In the genomic region with DNA sequence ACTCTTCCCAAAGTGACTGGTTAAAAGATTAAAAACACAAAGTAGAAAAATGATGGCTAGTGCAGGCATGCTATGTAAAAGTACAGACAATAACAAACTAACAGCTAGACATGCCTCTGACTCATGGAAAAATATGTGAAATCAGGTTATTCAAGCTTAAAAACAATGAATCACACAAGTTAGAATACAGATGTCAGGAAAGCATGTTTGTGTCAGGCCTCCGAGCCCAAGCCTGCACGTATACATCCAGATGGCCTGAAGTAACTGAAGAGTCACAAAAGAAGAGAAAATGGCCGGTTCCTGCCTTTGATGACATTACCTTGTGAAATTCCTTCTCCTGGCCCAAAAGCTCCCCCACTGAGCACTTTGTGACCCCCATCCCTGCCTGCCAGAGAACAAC, we compare ENCODE assay signal across 10 cellular contexts.
A peak's percentile ranks its signal among the peaks of the same experiment; 100 is the strongest.
DNase-seq lines count a peak whose midpoint lies in the region; ATAC-seq and TF ChIP-seq lines count a peak whose summit lies in the region.
"Had no signal": no experiment of that assay in that cellular context is flagged by ENCODE, and none has a peak within 500 bp of the region (broad histone marks: within the 10 kb centered on the region; RNA-seq: fewer than 3 reads in every experiment).

No MANE protein-coding gene starts in this region.

- no peak overlapping the region for H3K27ac ChIP-seq in prostate gland
- H3K27ac ChIP-seq: A549 had no signal

- no peak overlapping the region for H3K4me3 ChIP-seq in prostate gland
- H3K4me3 ChIP-seq: A549 had no signal

- no peaks in the 10 kb centered on the region for H3K36me3 Mint-ChIP-seq in activated CD8-positive, alpha-beta T cell treated with anti-CD3 and anti-CD28 coated beads for 36 hours (ENCODE audit: low read depth)
- no peaks in the 10 kb centered on the region for H3K36me3 Mint-ChIP-seq in activated CD8-positive, alpha-beta T cell treated with anti-CD3 and anti-CD28 coated beads, Interleukin-2, amount 10 ng/mL, durations not matched to agents 7 days and 5 days (ENCODE audit: low read depth)
- no peaks in the 10 kb centered on the region for H3K36me3 Mint-ChIP-seq in activated T-helper 17 cell treated with anti-CD3 and anti-CD28 coated beads, Interleukin-2, amount 50 U/mL, for 72 hours (ENCODE audit: low read depth)

- H3K4me1 Mint-ChIP-seq in activated CD8-positive, alpha-beta T cell treated with anti-CD3 and anti-CD28 coated beads for 36 hours (ENCODE audit: low read depth): no peaks in the 10 kb centered on the region
- H3K4me1 Mint-ChIP-seq in activated CD8-positive, alpha-beta T cell treated with anti-CD3 and anti-CD28 coated beads, Interleukin-2, amount 10 ng/mL, durations not matched to agents 7 days and 5 days (ENCODE audit: low read depth): no peaks in the 10 kb centered on the region
- H3K4me1 Mint-ChIP-seq in activated T-helper 17 cell treated with anti-CD3 and anti-CD28 coated beads, Interleukin-2, amount 50 U/mL, for 72 hours: no peaks in the 10 kb centered on the region

- POLR2A ChIA-PET in activated CD8-positive, alpha-beta T cell treated with anti-CD3 and anti-CD28 coated beads for 36 hours (lab: Charles Lee): no interaction called here
- POLR2A ChIA-PET in activated CD8-positive, alpha-beta T cell treated with anti-CD3 and anti-CD28 coated beads, Interleukin-2, amount 10 ng/mL, durations not matched to agents 7 days and 5 days (lab: Charles Lee): no interaction called here

- CTCF ChIA-PET in activated CD8-positive, alpha-beta T cell treated with anti-CD3 and anti-CD28 coated beads for 36 hours (lab: Charles Lee): no interaction called here
- CTCF ChIA-PET in activated CD8-positive, alpha-beta T cell treated with anti-CD3 and anti-CD28 coated beads, Interleukin-2, amount 10 ng/mL, durations not matched to agents 7 days and 5 days (lab: Charles Lee): no interaction called here

- H3K27me3 ChIP-seq in prostate gland (replicated peaks; ENCODE audit: insufficient read depth): no peaks in the 10 kb centered on the region

- H3K27me3 Mint-ChIP-seq in activated CD8-positive, alpha-beta T cell treated with anti-CD3 and anti-CD28 coated beads for 36 hours: no peaks in the 10 kb centered on the region
- H3K27me3 Mint-ChIP-seq in activated CD8-positive, alpha-beta T cell treated with anti-CD3 and anti-CD28 coated beads, Interleukin-2, amount 10 ng/mL, durations not matched to agents 7 days and 5 days (ENCODE audit: low read depth): no peaks in the 10 kb centered on the region
- no peaks in the 10 kb centered on the region for H3K27me3 Mint-ChIP-seq in activated T-helper 17 cell treated with anti-CD3 and anti-CD28 coated beads, Interleukin-2, amount 50 U/mL, for 72 hours

- ATAC-seq in activated CD8-positive, alpha-beta T cell treated with anti-CD3 and anti-CD28 coated beads for 36 hours: peak; percentile 20
- ATAC-seq in activated CD8-positive, alpha-beta T cell treated with anti-CD3 and anti-CD28 coated beads, Interleukin-2, amount 10 ng/mL, durations not matched to agents 7 days and 5 days: no peak
- ATAC-seq in activated T-helper 17 cell treated with anti-CD3 and anti-CD28 coated beads, Interleukin-2, amount 50 U/mL, for 72 hours (replicated peaks): peak; percentile 63
- ATAC-seq: A549 had no signal

- H3K4me1 ChIP-seq in prostate gland (replicated peaks): no peaks in the 10 kb centered on the region
- H3K4me1 ChIP-seq: A549 had no signal

- no peaks in the 10 kb centered on the region for H3K9me3 ChIP-seq in prostate gland
- H3K9me3 ChIP-seq: A549 had no signal

- H3K27ac Mint-ChIP-seq in activated CD8-positive, alpha-beta T cell treated with anti-CD3 and anti-CD28 coated beads for 36 hours: no peak overlapping the region
- H3K27ac Mint-ChIP-seq in activated CD8-positive, alpha-beta T cell treated with anti-CD3 and anti-CD28 coated beads, Interleukin-2, amount 10 ng/mL, durations not matched to agents 7 days and 5 days: no peak overlapping the region
- H3K27ac Mint-ChIP-seq in activated T-helper 17 cell treated with anti-CD3 and anti-CD28 coated beads, Interleukin-2, amount 50 U/mL, for 72 hours: no peak overlapping the region

- peak; percentile 1 for DNase-seq in activated CD8-positive, alpha-beta T cell treated with anti-CD3 and anti-CD28 coated beads for 36 hours
- DNase-seq in activated CD8-positive, alpha-beta T cell treated with anti-CD3 and anti-CD28 coated beads, Interleukin-2, amount 10 ng/mL, durations not matched to agents 7 days and 5 days: no peak
- peak; percentile 87 for DNase-seq in glomerular visceral epithelial cell (ENCODE audit: extremely low spot score)
- peak; percentile 81 for DNase-seq in stromal cell of bone marrow (ENCODE audit: low read depth)
- no peak for DNase-seq in prostate gland (ENCODE audit: low spot score)
- no peak for DNase-seq in NCI-H524 (lab: John Stamatoyannopoulos, UW)
- no peak for DNase-seq in NOMO-1 treated with DMSO at 0.1 percent for 48 hours (lab: John Stamatoyannopoulos, UW; ENCODE audit: unreplicated experiment)
- DNase-seq: NCI-H526 treated with DMSO at 0.1 percent for 48 hours had no signal

- no peaks in the 10 kb centered on the region for H3K36me3 ChIP-seq in prostate gland

- intact Hi-C loops in activated CD8-positive, alpha-beta T cell treated with anti-CD3 and anti-CD28 coated beads for 36 hours (cut with micrococcal nuclease): no loop called here
- intact Hi-C loops in prostate gland (cut with DNase I): no loop called here

- TF ChIP-seq CTCF in activated CD8-positive, alpha-beta T cell treated with anti-CD3 and anti-CD28 coated beads for 36 hours (IDR thresholded peaks at IDR 0.05): no peak
- TF ChIP-seq CTCF in prostate gland (IDR thresholded peaks at IDR 0.05): no peak

- H3K4me3 Mint-ChIP-seq in activated CD8-positive, alpha-beta T cell treated with anti-CD3 and anti-CD28 coated beads for 36 hours: no peak overlapping the region
- H3K4me3 Mint-ChIP-seq in activated CD8-positive, alpha-beta T cell treated with anti-CD3 and anti-CD28 coated beads, Interleukin-2, amount 10 ng/mL, durations not matched to agents 7 days and 5 days: no peak overlapping the region
- no peak overlapping the region for H3K4me3 Mint-ChIP-seq in activated T-helper 17 cell treated with anti-CD3 and anti-CD28 coated beads, Interleukin-2, amount 50 U/mL, for 72 hours

- TF ChIP-seq POLR2A in prostate gland (IDR thresholded peaks at IDR 0.05): no peak

- WGBS in prostate gland: 31% methylated on average over 3 of the region's 3 CpGs

- H3K9me3 Mint-ChIP-seq in activated CD8-positive, alpha-beta T cell treated with anti-CD3 and anti-CD28 coated beads for 36 hours: no peaks in the 10 kb centered on the region
- H3K9me3 Mint-ChIP-seq in activated CD8-positive, alpha-beta T cell treated with anti-CD3 and anti-CD28 coated beads, Interleukin-2, amount 10 ng/mL, durations not matched to agents 7 days and 5 days (ENCODE audit: insufficient read depth): no peaks in the 10 kb centered on the region
- H3K9me3 Mint-ChIP-seq in activated T-helper 17 cell treated with anti-CD3 and anti-CD28 coated beads, Interleukin-2, amount 50 U/mL, for 72 hours: no peaks in the 10 kb centered on the region

Comparison
In these comparisons a context has a peak if more than half of its experiments do, and no peak if none do; other contexts are left out.
1. DNase-seq: peak in activated CD8-positive, alpha-beta T cell treated with anti-CD3 and anti-CD28 coated beads for 36 hours (single experiment), glomerular visceral epithelial cell (single experiment) and stromal cell of bone marrow (single experiment); none in activated CD8-positive, alpha-beta T cell treated with anti-CD3 and anti-CD28 coated beads, Interleukin-2, amount 10 ng/mL, durations not matched to agents 7 days and 5 days (single experiment), prostate gland (single experiment), NCI-H524 (0 of 2) and NOMO-1 treated with DMSO at 0.1 percent for 48 hours (single experiment).